8 cellular contexts compared by ENCODE assay signal in genomic region chr17:59837362-59838195, GRCh38. TPM values are rescaled to one million over a fixed set of nuclear protein-coding genes. Genes with fewer than 3 reads are reported as not detected.
DNase-seq lines count a peak whose midpoint lies in the region; ATAC-seq, FAIRE-seq and TF ChIP-seq lines count a peak whose summit lies in the region.

No MANE protein-coding gene starts in this region.

- H3K4me3 ChIP-seq in mesodermal cell (ENCODE audit: extremely low read depth, insufficient read depth, low read length, poor library complexity, severe bottlenecking): peak overlapping the region; percentile 70
- peak overlapping the region; percentile 33 for H3K4me3 ChIP-seq in thymus (ENCODE audit: low read length)

- H3K9me3 ChIP-seq in mesodermal cell (ENCODE audit: control insufficient read depth, low read length) (no peaks in the 10 kb centered on the region), thymus (ENCODE audit: control insufficient read depth) (no peaks in the 10 kb centered on the region)

- DNase-seq in CD14-positive monocyte (ENCODE audit: low spot score): peak; percentile 92
- DNase-seq in NCI-H446 treated with DMSO at 0.1 percent for 48 hours (lab: John Stamatoyannopoulos, UW): peak; percentile 18
- DNase-seq in activated CD4-positive, alpha-beta T cell treated with anti-CD3 and anti-CD28 coated beads, Interleukin-2, amount 10 ng/mL, durations not matched to agents 24 days and 14 days: peak; percentile 94

- 0 to 10% methylated on average over 2 to 4 of the region's 8 CpGs for WGBS in mesodermal cell (ENCODE audit: insufficient coverage in 2 of 2), 2 experiments
- WGBS in thymus: 19% methylated on average over 8 of the region's 8 CpGs

- H3K27ac ChIP-seq in mesodermal cell (ENCODE audit: low read depth, low read length, severe bottlenecking) (peak overlapping the region; percentile 100), thymus (ENCODE audit: low read depth) (peak overlapping the region; percentile 79)

- no peak for TF ChIP-seq CTCF in CD14-positive monocyte (IDR thresholded peaks at IDR 0.05)

- peaks cover 0 to 3% (median 0%) of the 10 kb centered on the region in 3 donors for H3K27me3 Mint-ChIP-seq in CD14-positive monocyte (ENCODE audit: low read depth in 3 of 3)
- peaks cover 2% of the 10 kb centered on the region for H3K27me3 Mint-ChIP-seq in activated CD4-positive, alpha-beta T cell treated with anti-CD3 and anti-CD28 coated beads, Interleukin-2, amount 10 ng/mL, durations not matched to agents 24 days and 14 days

- intact Hi-C loops in CD14-positive monocyte (cut with micrococcal nuclease): loop anchor here (5.0 kb wide), 2 partner anchors 35 to 50 kb away; no protein-coding TSS in a partner anchor
- intact Hi-C loops in activated CD4-positive, alpha-beta T cell treated with anti-CD3 and anti-CD28 coated beads, Interleukin-2, amount 10 ng/mL, durations not matched to agents 24 days and 14 days (cut with micrococcal nuclease): loop anchor here (1.0 to 2.0 kb wide), 3 partner anchors 8 to 83 kb away; no protein-coding TSS in a partner anchor

- H3K36me3 ChIP-seq in mesodermal cell (ENCODE audit: control insufficient read depth, insufficient read depth, low read length) (peaks cover 32% of the 10 kb centered on the region), thymus (ENCODE audit: control insufficient read depth, insufficient read depth) (peaks cover 14% of the 10 kb centered on the region)

- H3K4me1 Mint-ChIP-seq in CD14-positive monocyte: peaks cover 32% of the 10 kb centered on the region
- peaks cover 33% of the 10 kb centered on the region for H3K4me1 Mint-ChIP-seq in activated CD4-positive, alpha-beta T cell treated with anti-CD3 and anti-CD28 coated beads, Interleukin-2, amount 10 ng/mL, durations not matched to agents 24 days and 14 days

- H3K4me1 ChIP-seq in mesodermal cell (ENCODE audit: control insufficient read depth, insufficient read depth, low read length, poor library complexity, severe bottlenecking) (peaks cover 8% of the 10 kb centered on the region), thymus (ENCODE audit: control insufficient read depth, insufficient read depth, low read length) (no peaks in the 10 kb centered on the region)

- peaks cover 53 to 77% of the 10 kb centered on the region in 2 donors for H3K36me3 Mint-ChIP-seq in CD14-positive monocyte
- peaks cover 60% of the 10 kb centered on the region for H3K36me3 Mint-ChIP-seq in activated CD4-positive, alpha-beta T cell treated with anti-CD3 and anti-CD28 coated beads, Interleukin-2, amount 10 ng/mL, durations not matched to agents 24 days and 14 days (ENCODE audit: low read depth)

- H3K27me3 ChIP-seq in thymus (ENCODE audit: control insufficient read depth, insufficient read depth): no peaks in the 10 kb centered on the region

- peak overlapping the region; percentile 92 to 100 (median 97) for H3K27ac Mint-ChIP-seq in CD14-positive monocyte
- H3K27ac Mint-ChIP-seq in activated CD4-positive, alpha-beta T cell treated with anti-CD3 and anti-CD28 coated beads, Interleukin-2, amount 10 ng/mL, durations not matched to agents 24 days and 14 days: peak overlapping the region; percentile 99

- H3K4me3 Mint-ChIP-seq in CD14-positive monocyte: peak overlapping the region; percentile 98 to 100
- H3K4me3 Mint-ChIP-seq in activated CD4-positive, alpha-beta T cell treated with anti-CD3 and anti-CD28 coated beads, Interleukin-2, amount 10 ng/mL, durations not matched to agents 24 days and 14 days: peak overlapping the region; percentile 98

- ATAC-seq in GM18907 (IDR thresholded peaks at IDR 0.05; ENCODE audit: unreplicated experiment): peak; percentile 82
- peak; percentile 88 for ATAC-seq in HG03097 (IDR thresholded peaks at IDR 0.05; ENCODE audit: low FRiP score, unreplicated experiment)

- peak; percentile 94 for FAIRE-seq in endometrium (lab: Jason Lieb, UNC)

- H3K9me3 Mint-ChIP-seq in CD14-positive monocyte: peaks cover 0 to 5% (median 0%) of the 10 kb centered on the region in 7 donors
- peaks cover 12% of the 10 kb centered on the region for H3K9me3 Mint-ChIP-seq in activated CD4-positive, alpha-beta T cell treated with anti-CD3 and anti-CD28 coated beads, Interleukin-2, amount 10 ng/mL, durations not matched to agents 24 days and 14 days

RNA-seq across cellular contexts. Expression of gene TUBD1, which starts 55.2 kb away (rescaled TPM):
- 1 to 10 TPM; 2.9 to 7.3 TPM for polyA plus RNA-seq in CD14-positive monocyte
- 11.0 and 12.1 TPM in 2 replicates for total RNA-seq in activated CD4-positive, alpha-beta T cell treated with anti-CD3 and anti-CD28 coated beads, Interleukin-2, amount 10 ng/mL, durations not matched to agents 24 days and 14 days
- polyA plus RNA-seq in mesodermal cell (2013, experiment 1 of 2): 16.8 TPM
- 16.3 TPM for polyA plus RNA-seq in mesodermal cell (2013, experiment 2 of 2)
- polyA plus RNA-seq in thymus: 16.6 TPM

RNA-seq across cellular contexts. Expression of gene RPS6KB1, which starts 55.3 kb away (rescaled TPM):
- polyA plus RNA-seq in CD14-positive monocyte (10 to 100 TPM; 15.8 to 15.9 TPM), thymus (18.8 TPM)
- total RNA-seq in activated CD4-positive, alpha-beta T cell treated with anti-CD3 and anti-CD28 coated beads, Interleukin-2, amount 10 ng/mL, durations not matched to agents 24 days and 14 days: 64.0 and 66.4 TPM in 2 replicates
- 16.2 TPM for polyA plus RNA-seq in mesodermal cell (2013, experiment 1 of 2)
- polyA plus RNA-seq in mesodermal cell (2013, experiment 2 of 2): 17.1 TPM

Comparison
In these comparisons a context has a peak if more than half of its experiments do, and no peak if none do; other contexts are left out.
1. Peak in every context shown above with its lines: DNase-seq, ATAC-seq, H3K4me3 ChIP-seq and H3K27ac ChIP-seq.
2. DNase-seq: peak in every context shown above with its lines; median percentile 94 in activated CD4-positive, alpha-beta T cell treated with anti-CD3 and anti-CD28 coated beads, Interleukin-2, amount 10 ng/mL, durations not matched to agents 24 days and 14 days; 92 in CD14-positive monocyte; 18 in NCI-H446 treated with DMSO at 0.1 percent for 48 hours.